ENCODE assay signal across 28 cellular contexts in genomic region chr7:102295346-102296178, GRCh38. TPM values are rescaled to one million over a fixed set of nuclear protein-coding genes. Genes with fewer than 3 reads are reported as not detected.
DNase-seq lines count a peak whose midpoint lies in the region; ATAC-seq, FAIRE-seq and TF ChIP-seq lines count a peak whose summit lies in the region.
"Had no signal": no experiment of that assay in that cellular context is flagged by ENCODE, and none has a peak within 500 bp of the region (broad histone marks: within the 10 kb centered on the region; RNA-seq: fewer than 3 reads in every experiment).

No MANE protein-coding gene starts in this region.

- H3K4me3 ChIP-seq in GM23338 (no peak overlapping the region), SU-DHL-6 (ENCODE audit: insufficient read depth, low read length, poor library complexity, severe bottlenecking) (no peak overlapping the region), lower lobe of right lung (no peak overlapping the region), small intestine (ENCODE audit: low read depth in 1 of 2, low read length in 2 of 2) (no peak overlapping the region), prostate gland (no peak overlapping the region)
- H3K4me3 ChIP-seq: body of pancreas, esophagus muscularis mucosa, lung, ovary, SJSA1, vagina had no signal

- no peaks in the 10 kb centered on the region for H3K36me3 Mint-ChIP-seq in GM23338 (ENCODE audit: low read depth)
- H3K36me3 Mint-ChIP-seq: activated CD4-positive, alpha-beta memory T cell treated with anti-CD3 and anti-CD28 coated beads for 36 hours had no signal

- no peak overlapping the region for H2AFZ ChIP-seq in GM23338
- H2AFZ ChIP-seq in SU-DHL-6 (ENCODE audit: low read depth, low read length, severe bottlenecking), result no peak overlapping the region

- H3K27ac ChIP-seq in GM23338 (ENCODE audit: low read depth), result no peak overlapping the region
- H3K27ac ChIP-seq in SU-DHL-6 (ENCODE audit: low read depth, low read length), result peak overlapping the region; percentile 93
- H3K27ac ChIP-seq in lower lobe of right lung, result no peak overlapping the region
- no peak overlapping the region for H3K27ac ChIP-seq in small intestine (ENCODE audit: low read depth in 1 of 2, low read length in 1 of 2)
- no peak overlapping the region for H3K27ac ChIP-seq in prostate gland
- H3K27ac ChIP-seq: body of pancreas, esophagus muscularis mucosa, ovary, SJSA1, vagina had no signal

- intact Hi-C loops in lower lobe of right lung (cut with DNase I) (no loop called here), prostate gland (cut with DNase I) (no loop called here)

- H3K9me3 ChIP-seq in SU-DHL-6 (ENCODE audit: insufficient read depth, low read length) (no peaks in the 10 kb centered on the region), lower lobe of right lung (no peaks in the 10 kb centered on the region), small intestine (ENCODE audit: control insufficient read depth, low read depth) (no peaks in the 10 kb centered on the region), prostate gland (no peaks in the 10 kb centered on the region)
- H3K9me3 ChIP-seq: body of pancreas, esophagus muscularis mucosa, ovary, SJSA1, vagina had no signal

- no peak overlapping the region for H3K4me3 Mint-ChIP-seq in GM23338
- H3K4me3 Mint-ChIP-seq: activated CD4-positive, alpha-beta memory T cell treated with anti-CD3 and anti-CD28 coated beads for 36 hours; CD4-positive, alpha-beta T cell; HFFc6 had no signal

- H3K4me1 Mint-ChIP-seq in GM23338, result peaks cover 35% of the 10 kb centered on the region

- H3K79me2 ChIP-seq in GM23338 (replicated peaks; ENCODE audit: insufficient read depth) (no peaks in the 10 kb centered on the region), SU-DHL-6 (ENCODE audit: insufficient read depth, low read length) (peaks cover 96% of the 10 kb centered on the region)

- H3K9me2 ChIP-seq in GM23338 (ENCODE audit: insufficient read depth) (no peaks in the 10 kb centered on the region), SU-DHL-6 (replicated peaks; ENCODE audit: insufficient read depth, low read length) (no peaks in the 10 kb centered on the region)

- peaks cover 23% of the 10 kb centered on the region for H4K20me1 ChIP-seq in GM23338 (replicated peaks; ENCODE audit: insufficient read depth)
- H4K20me1 ChIP-seq in SU-DHL-6 (ENCODE audit: low read depth, low read length), result peaks cover 9% of the 10 kb centered on the region; the same call in 1 of the 2 replicates

- H3K4me1 ChIP-seq in GM23338 (ENCODE audit: insufficient read depth), result peaks cover 16% of the 10 kb centered on the region
- no peaks in the 10 kb centered on the region for H3K4me1 ChIP-seq in lower lobe of right lung
- H3K4me1 ChIP-seq in small intestine (ENCODE audit: control insufficient read depth in 2 of 2, insufficient read depth in 1 of 2, low read depth in 1 of 2, low read length in 1 of 2), result no peaks in the 10 kb centered on the region
- H3K4me1 ChIP-seq in prostate gland (replicated peaks), result no peaks in the 10 kb centered on the region

- 48 to 63% (median 51%) methylated on average over 11 to 12 of the region's 12 CpGs for WGBS in small intestine, 3 donors
- 78% methylated on average over 12 of the region's 12 CpGs for WGBS in prostate gland

- H3K27me3 ChIP-seq in GM23338 (ENCODE audit: insufficient read depth) (peaks cover 5% of the 10 kb centered on the region; the same call in 1 of the 2 replicates), SU-DHL-6 (ENCODE audit: low read length) (no peaks in the 10 kb centered on the region), lower lobe of right lung (ENCODE audit: low read depth) (no peaks in the 10 kb centered on the region), small intestine (ENCODE audit: control insufficient read depth in 2 of 2, insufficient read depth in 2 of 2, low read length in 2 of 2) (no peaks in the 10 kb centered on the region), prostate gland (replicated peaks; ENCODE audit: insufficient read depth) (no peaks in the 10 kb centered on the region)
- H3K27me3 ChIP-seq: body of pancreas, ovary, SJSA1, vagina had no signal

- no peak for TF ChIP-seq POLR2A in prostate gland (IDR thresholded peaks at IDR 0.05)

- no peak for TF ChIP-seq CTCF in GM23338 (conservative IDR thresholded peaks at IDR 0.05; ENCODE audit: low read depth in 2 of 2)
- no peak for TF ChIP-seq CTCF in SU-DHL-6 (IDR thresholded peaks at IDR 0.05; ENCODE audit: insufficient read depth, low read length, poor library complexity, severe bottlenecking)
- no peak for TF ChIP-seq CTCF in lower lobe of right lung (IDR thresholded peaks at IDR 0.05)
- TF ChIP-seq CTCF in prostate gland (IDR thresholded peaks at IDR 0.05), result no peak

- no peaks in the 10 kb centered on the region for H3K9me3 Mint-ChIP-seq in GM23338
- H3K9me3 Mint-ChIP-seq: activated CD4-positive, alpha-beta memory T cell treated with anti-CD3 and anti-CD28 coated beads for 36 hours; CD4-positive, alpha-beta T cell; HFFc6 had no signal

- no peak for FAIRE-seq in small intestine (lab: Jason Lieb, UNC)
- FAIRE-seq: G401.6, islet of Langerhans, RCC 7860 had no signal

- H3K36me3 ChIP-seq in GM23338 (ENCODE audit: insufficient read depth), result no peaks in the 10 kb centered on the region; the same call in 1 of the 2 replicates
- H3K36me3 ChIP-seq in SU-DHL-6 (ENCODE audit: low read length), result no peaks in the 10 kb centered on the region
- no peaks in the 10 kb centered on the region for H3K36me3 ChIP-seq in lower lobe of right lung
- H3K36me3 ChIP-seq in small intestine (ENCODE audit: control insufficient read depth in 2 of 2, insufficient read depth in 2 of 2, low read length in 2 of 2), result no peaks in the 10 kb centered on the region
- no peaks in the 10 kb centered on the region for H3K36me3 ChIP-seq in prostate gland
- H3K36me3 ChIP-seq: esophagus muscularis mucosa, ovary, vagina had no signal

- H3F3A ChIP-seq in GM23338 (replicated peaks; ENCODE audit: low read depth), result no peaks in the 10 kb centered on the region
- peaks cover 77% of the 10 kb centered on the region for H3F3A ChIP-seq in SU-DHL-6 (ENCODE audit: insufficient read depth)

- H3K27me3 Mint-ChIP-seq in GM23338 (ENCODE audit: insufficient read depth, low read depth, poor library complexity), result peaks cover 17% of the 10 kb centered on the region
- H3K27me3 Mint-ChIP-seq: activated CD4-positive, alpha-beta memory T cell treated with anti-CD3 and anti-CD28 coated beads for 36 hours had no signal

- DNase-seq in GM23338 (ENCODE audit: low spot score) (no peak), lower lobe of right lung (no peak), small intestine (peak; percentile 70), prostate gland (ENCODE audit: low spot score) (no peak), NCI-H128 (lab: John Stamatoyannopoulos, UW; ENCODE audit: unreplicated experiment) (no peak)
- DNase-seq: activated CD4-positive, alpha-beta memory T cell treated with anti-CD3 and anti-CD28 coated beads for 36 hours; activated CD4-positive, CD25-positive, alpha-beta regulatory T cell; activated effector memory CD4-positive, alpha-beta T cell treated with anti-CD3 and anti-CD28 coated beads, Interleukin-2, amount 50 U/mL, for 16 hours; body of pancreas; CD4-positive, alpha-beta T cell; effector memory CD4-positive, alpha-beta T cell; HFFc6; Kasumi-1; NCI-H1092 treated with DMSO at 0.1 percent for 48 hours; NCI-H2029 treated with DMSO at 0.1 percent for 48 hours; NCI-H446 treated with DMSO at 0.1 percent for 48 hours; NK-92 treated with Interleukin-12 subunit alpha and Interleukin-12 subunit beta, amount 100 ng/mL, for 24 hours; ovary had no signal

- H3K27ac Mint-ChIP-seq in GM23338, result no peak overlapping the region
- H3K27ac Mint-ChIP-seq: activated CD4-positive, alpha-beta memory T cell treated with anti-CD3 and anti-CD28 coated beads for 36 hours; CD4-positive, alpha-beta T cell; HFFc6 had no signal

- ATAC-seq in GM23338, result no peak
- ATAC-seq in lower lobe of right lung, result peak; percentile 47 to 54
- ATAC-seq in HG03175 (IDR thresholded peaks at IDR 0.05; ENCODE audit: unreplicated experiment), result no peak
- ATAC-seq: body of pancreas, sciatic nerve had no signal

- H3K9ac ChIP-seq in SU-DHL-6 (ENCODE audit: low read length), result 0 out of 2 replicates have a peak overlapping the region, but pooled peaks have one; percentile 80

- peak overlapping the region; percentile 51; the same call in 1 of the 2 replicates for H3K4me2 ChIP-seq in GM23338
- H3K4me2 ChIP-seq in SU-DHL-6 (ENCODE audit: low read depth, low read length, poor library complexity, severe bottlenecking), result peak overlapping the region; percentile 88

TF ChIP-seq in GM23338, 12 proteins besides CTCF, POLR2A, EP300 and RAD21 (continues in another document):
- TF ChIP-seq ETS1 (IDR thresholded peaks at IDR 0.05), result no peak
- TF ChIP-seq NANOG (IDR thresholded peaks at IDR 0.05; ENCODE audit: borderline replicate concordance), result no peak
- TF ChIP-seq JUNB (IDR thresholded peaks at IDR 0.05; ENCODE audit: unreplicated experiment), result no peak

RNA-seq across cellular contexts. Expression of gene SH2B2, which starts 8.9 kb away (rescaled TPM):
- 21.9 and 30.3 TPM in 2 replicates for total RNA-seq in GM23338 (2014; rRNA removed; shearing (Covaris generic))
- polyA plus RNA-seq in GM23338 (2016; fragmentation: Nextera tagmentation; extraction: Ambion mirVana) (5.6 and 8.7 TPM in 2 replicates), small intestine (1 to 10 TPM in 2 of 3 donors, under 1 TPM in 1; 0.67 to 2.5 (median 1.6) TPM)
- total RNA-seq in lower lobe of right lung (17.0 TPM), prostate gland (10 to 100 TPM in 1 of 2 donors, 1 to 10 TPM in 1; 7.7 to 22.3 TPM)

Comparison
In these comparisons a context has a peak if more than half of its experiments do, and no peak if none do; other contexts are left out.
1. ATAC-seq: peak in lower lobe of right lung (2 of 2); none in GM23338 (single experiment) and HG03175 (single experiment).